In genomic region chr10:93406367-93407145, GRCh38 we compare ENCODE assay signal across 17 cellular contexts.
DNase-seq lines count a peak whose midpoint lies in the region; ATAC-seq and TF ChIP-seq lines count a peak whose summit lies in the region.
"Had no signal": no experiment of that assay in that cellular context is flagged by ENCODE, and none has a peak within 500 bp of the region (broad histone marks: within the 10 kb centered on the region; RNA-seq: fewer than 3 reads in every experiment).

No MANE protein-coding gene starts in this region.

- H3K27me3 Mint-ChIP-seq in WTC11 (ENCODE audit: low read depth) (no peaks in the 10 kb centered on the region; the same call in 1 of the 2 replicates), neural progenitor cell (ENCODE audit: insufficient read depth, low read depth) (no peaks in the 10 kb centered on the region)
- H3K27me3 Mint-ChIP-seq: activated CD8-positive, alpha-beta T cell treated with anti-CD3 and anti-CD28 coated beads for 36 hours had no signal

- H3K4me1 Mint-ChIP-seq in WTC11 (peaks cover 11% of the 10 kb centered on the region), neural progenitor cell (peaks cover 18% of the 10 kb centered on the region)
- H3K4me1 Mint-ChIP-seq: stimulated activated naive B cell treated with anti-CD40 and anti-IgM and Interleukin-4, amounts not matched to agents 10 μg/mL and 1 μg/mL and 100 μg/mL, for 72 hours had no signal

- intact Hi-C loops in esophagus muscularis mucosa (cut with DNase I) (no loop called here), gastrocnemius medialis (cut with DNase I; ENCODE audit: low total_unique reads) (no loop called here)

- CTCF ChIA-PET in WTC11 (lab: Charles Lee) = interaction anchor here (0.6 to 1.1 kb wide), 3 partner anchors 14 to 1281 kb away, joined by 3 read pairs; no protein-coding TSS in a partner anchor

- H3K4me3 Mint-ChIP-seq in WTC11 (no peak overlapping the region), neural progenitor cell (no peak overlapping the region)
- H3K4me3 Mint-ChIP-seq: activated CD8-positive, alpha-beta T cell treated with anti-CD3 and anti-CD28 coated beads for 36 hours; naive B cell; stimulated activated naive B cell treated with anti-CD40 and anti-IgM and Interleukin-4, amounts not matched to agents 10 μg/mL and 1 μg/mL and 100 μg/mL, for 72 hours had no signal

- in situ Hi-C loops in gastrocnemius medialis (cut with MboI; ENCODE audit: low sequenced_read_pairs in 4 of 4) = no loop called here

- H3K4me3 ChIP-seq in esophagus muscularis mucosa = no peak overlapping the region
- H3K4me3 ChIP-seq in neural progenitor cell = no peak overlapping the region
- no peak overlapping the region for H3K4me3 ChIP-seq in gastrocnemius medialis
- H3K4me3 ChIP-seq: BLaER1 treated with 17β-estradiol and CSF1 and Interleukin-3, amounts not matched to agents 10 nM and 100 nM had no signal

- H3K27me3 ChIP-seq in esophagus muscularis mucosa (no peaks in the 10 kb centered on the region), neural progenitor cell (no peaks in the 10 kb centered on the region), gastrocnemius medialis (no peaks in the 10 kb centered on the region)
- H3K27me3 ChIP-seq: BLaER1 treated with 17β-estradiol and CSF1 and Interleukin-3, amounts not matched to agents 10 nM and 100 nM had no signal

- ATAC-seq in WTC11 = peak; percentile 50
- ATAC-seq in gastrocnemius medialis = no peak
- ATAC-seq: activated CD8-positive, alpha-beta T cell treated with anti-CD3 and anti-CD28 coated beads for 36 hours; sciatic nerve; stimulated activated naive B cell treated with anti-CD40 and anti-IgM and Interleukin-4, amounts not matched to agents 10 μg/mL and 1 μg/mL and 100 μg/mL, for 72 hours had no signal

- TF ChIP-seq CTCF in WTC11 (IDR thresholded peaks at IDR 0.05) = no peak
- no peak for TF ChIP-seq CTCF in esophagus muscularis mucosa (IDR thresholded peaks at IDR 0.05)
- TF ChIP-seq CTCF in neural progenitor cell (IDR thresholded peaks at IDR 0.05) = no peak
- no peak for TF ChIP-seq CTCF in gastrocnemius medialis (IDR thresholded peaks at IDR 0.05 in 4 of 5, conservative IDR thresholded peaks at IDR 0.05 in 1 of 5)

- WGBS in esophagus muscularis mucosa = 56% methylated on average over 11 of the region's 11 CpGs

- no peaks in the 10 kb centered on the region for H3F3A ChIP-seq in neural progenitor cell (ENCODE audit: low read depth)

- H4K20me1 ChIP-seq in neural progenitor cell (ENCODE audit: low read depth) = no peaks in the 10 kb centered on the region
- H4K20me1 ChIP-seq: BLaER1 treated with 17β-estradiol and CSF1 and Interleukin-3, amounts not matched to agents 10 nM and 100 nM had no signal

- H3K4me2 ChIP-seq in neural progenitor cell = no peak overlapping the region
- H3K4me2 ChIP-seq: BLaER1 treated with 17β-estradiol and CSF1 and Interleukin-3, amounts not matched to agents 10 nM and 100 nM had no signal

- H3K79me2 ChIP-seq in neural progenitor cell (ENCODE audit: low read depth) = no peaks in the 10 kb centered on the region

- H3K27ac ChIP-seq in esophagus muscularis mucosa (replicated peaks in 1 of 4) = peak overlapping the region; percentile 66 to 81 (median 72)
- no peak overlapping the region for H3K27ac ChIP-seq in neural progenitor cell
- no peak overlapping the region for H3K27ac ChIP-seq in gastrocnemius medialis
- H3K27ac ChIP-seq: BLaER1 treated with 17β-estradiol and CSF1 and Interleukin-3, amounts not matched to agents 10 nM and 100 nM had no signal

- H3K4me1 ChIP-seq in esophagus muscularis mucosa (peaks cover 0 to 21% (median 19%) of the 10 kb centered on the region in 4 donors), neural progenitor cell (peaks cover 6% of the 10 kb centered on the region), gastrocnemius medialis (no peaks in the 10 kb centered on the region)

- TF ChIP-seq EP300 in esophagus muscularis mucosa (IDR thresholded peaks at IDR 0.05) = no peak

- H3K36me3 Mint-ChIP-seq in WTC11 (no peaks in the 10 kb centered on the region), neural progenitor cell (no peaks in the 10 kb centered on the region)
- H3K36me3 Mint-ChIP-seq: naive B cell had no signal

- H3K9me3 Mint-ChIP-seq in WTC11 (no peaks in the 10 kb centered on the region; the same call in 1 of the 2 replicates), neural progenitor cell (peaks cover 2% of the 10 kb centered on the region)
- H3K9me3 Mint-ChIP-seq: activated CD8-positive, alpha-beta T cell treated with anti-CD3 and anti-CD28 coated beads for 36 hours; activated T-helper 2 cell treated with anti-CD3 and anti-CD28 coated beads, Interferon-gamma antibody, Interleukin-2, Interleukin-4, amounts not matched to agents 10 μg/mL and 5 μg/mL and 100 μg/mL, durations not matched to agents 14 hours and 24 hours and 36 hours; stimulated activated naive B cell treated with anti-CD40 and anti-IgM and Interleukin-4, amounts not matched to agents 10 μg/mL and 1 μg/mL and 100 μg/mL, for 72 hours had no signal

- H3K27ac Mint-ChIP-seq in WTC11 = no peak overlapping the region
- peak overlapping the region; percentile 17 for H3K27ac Mint-ChIP-seq in neural progenitor cell
- H3K27ac Mint-ChIP-seq: activated CD8-positive, alpha-beta T cell treated with anti-CD3 and anti-CD28 coated beads for 36 hours; activated T-helper 2 cell treated with anti-CD3 and anti-CD28 coated beads, Interferon-gamma antibody, Interleukin-2, Interleukin-4, amounts not matched to agents 10 μg/mL and 5 μg/mL and 100 μg/mL, durations not matched to agents 14 hours and 24 hours and 36 hours; stimulated activated naive B cell treated with anti-CD40 and anti-IgM and Interleukin-4, amounts not matched to agents 10 μg/mL and 1 μg/mL and 100 μg/mL, for 72 hours had no signal

- POLR2A ChIA-PET in WTC11 (lab: Charles Lee) = interaction anchor here (0.6 kb wide), 1 partner anchor 88 kb away, joined by 3 read pairs; no protein-coding TSS in a partner anchor

- no peaks in the 10 kb centered on the region for H3K9me3 ChIP-seq in esophagus muscularis mucosa
- H3K9me3 ChIP-seq in neural progenitor cell (ENCODE audit: low read depth) = no peaks in the 10 kb centered on the region
- H3K9me3 ChIP-seq in gastrocnemius medialis = no peaks in the 10 kb centered on the region
- H3K9me3 ChIP-seq: BLaER1 treated with 17β-estradiol and CSF1 and Interleukin-3, amounts not matched to agents 10 nM and 100 nM had no signal

- peak overlapping the region; percentile 44 for H2AFZ ChIP-seq in neural progenitor cell (replicated peaks)

- H3K36me3 ChIP-seq in esophagus muscularis mucosa (peaks cover 11 to 62% (median 41%) of the 10 kb centered on the region in 4 donors), neural progenitor cell (no peaks in the 10 kb centered on the region), gastrocnemius medialis (no peaks in the 10 kb centered on the region)

- DNase-seq in EL (peak; percentile 38), WTC11 (ENCODE audit: low spot score) (no peak), esophagus muscularis mucosa (ENCODE audit: extremely low spot score) (no peak), neural progenitor cell (ENCODE audit: low spot score) (no peak), HuH-7 (ENCODE audit: low spot score) (no peak), gastrocnemius medialis (no peak), COLO829 (ENCODE audit: low spot score) (no peak), T1000 (lab: John Stamatoyannopoulos, UW) (no peak)
- DNase-seq: activated CD8-positive, alpha-beta T cell treated with anti-CD3 and anti-CD28 coated beads for 36 hours; central memory CD4-positive, alpha-beta T cell; Kasumi-1; naive B cell; NCI-H1694 treated with DMSO at 0.1 percent for 48 hours; stimulated activated naive B cell treated with anti-CD40 and anti-IgM and Interleukin-4, amounts not matched to agents 10 μg/mL and 1 μg/mL and 100 μg/mL, for 72 hours had no signal

- TF ChIP-seq POLR2A in esophagus muscularis mucosa (IDR thresholded peaks at IDR 0.05; ENCODE audit: low read depth) = no peak
- TF ChIP-seq POLR2A in gastrocnemius medialis (IDR thresholded peaks at IDR 0.05) = no peak

- H3K9ac ChIP-seq in neural progenitor cell = no peak overlapping the region
- H3K9ac ChIP-seq: BLaER1 treated with 17β-estradiol and CSF1 and Interleukin-3, amounts not matched to agents 10 nM and 100 nM had no signal

TF ChIP-seq in WTC11, 78 proteins besides CTCF, POLR2A, EP300 and RAD21:
- no peak for TF ChIP-seq ZNF121 (CRISPR knock-in tag; IDR thresholded peaks at IDR 0.05)
- no peak for TF ChIP-seq TEAD4 (CRISPR knock-in tag; IDR thresholded peaks at IDR 0.05)
- TF ChIP-seq TCF7 (CRISPR knock-in tag; IDR thresholded peaks at IDR 0.05; ENCODE audit: low read depth) = no peak
TF ChIP-seq in WTC11: peak in this region for 0.

Comparison
In these comparisons a context has a peak if more than half of its experiments do, and no peak if none do; other contexts are left out.
1. H3K27ac ChIP-seq: peak in esophagus muscularis mucosa (4 of 4); none in neural progenitor cell (single experiment) and gastrocnemius medialis (0 of 4).